In the genomic region with DNA sequence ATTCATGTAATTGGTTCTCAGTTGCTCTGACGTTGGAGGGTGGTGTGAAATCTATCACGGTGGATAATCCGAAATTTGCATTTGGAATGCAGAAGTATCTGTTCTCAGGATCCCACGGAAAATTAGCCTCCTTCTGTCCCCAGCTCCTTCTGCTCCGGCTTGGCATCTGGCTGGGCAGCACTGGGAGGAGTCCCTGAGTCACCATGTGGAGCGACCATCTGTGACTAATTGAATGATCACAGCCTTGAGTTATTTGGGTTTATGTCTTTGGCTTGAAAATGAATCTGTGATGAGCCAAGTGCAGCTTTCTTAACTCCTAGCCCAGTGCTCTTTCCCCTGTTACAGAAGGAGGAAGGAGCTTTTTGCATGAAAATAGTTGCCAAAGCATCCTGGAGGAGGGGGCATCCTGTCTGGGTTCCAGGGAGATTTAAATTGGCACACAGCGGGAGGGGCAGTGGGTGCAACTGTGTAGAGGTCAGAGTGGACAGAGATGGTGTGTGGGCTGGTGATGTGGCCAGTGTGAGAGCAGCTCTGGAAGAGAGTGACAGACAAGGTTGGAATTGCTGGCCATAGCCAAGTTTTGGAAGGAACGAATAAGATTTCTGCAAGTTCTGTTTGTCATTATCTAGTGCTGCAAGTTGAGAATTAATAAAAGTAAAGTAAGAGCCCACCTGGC, we compare ENCODE assay signal across 12 cellular contexts.
A peak's percentile ranks its signal among the peaks of the same experiment; 100 is the strongest.
DNase-seq lines count a peak whose midpoint lies in the region; ATAC-seq and TF ChIP-seq lines count a peak whose summit lies in the region.
"Had no signal": no experiment of that assay in that cellular context is flagged by ENCODE, and none has a peak within 500 bp of the region (broad histone marks: within the 10 kb centered on the region; RNA-seq: fewer than 3 reads in every experiment).

No MANE protein-coding gene starts in this region.

- H3K4me3 ChIP-seq in AG10803 (ENCODE audit: low read length) (no peak overlapping the region), IMR-90 (ENCODE audit: insufficient read depth, low read depth, low read length) (no peak overlapping the region), astrocyte of the spinal cord (ENCODE audit: low read depth, low read length) (no peak overlapping the region)
- H3K4me3 ChIP-seq: left ventricle myocardium inferior had no signal

- H2BK5ac ChIP-seq in IMR-90 (ENCODE audit: low read depth, low read length, poor library complexity, severe bottlenecking), result no peak overlapping the region

- peak overlapping the region; percentile 24 for H2AFZ ChIP-seq in IMR-90 (replicated peaks; ENCODE audit: low read length, poor library complexity)

- no peaks in the 10 kb centered on the region for H3K4me1 Mint-ChIP-seq in effector memory CD8-positive, alpha-beta T cell (ENCODE audit: low read depth in 2 of 2)
- H3K4me1 Mint-ChIP-seq: CD4-positive, alpha-beta memory T cell had no signal

- no peaks in the 10 kb centered on the region for H3K79me1 ChIP-seq in IMR-90 (ENCODE audit: low read depth in 1 of 2, low read length in 2 of 2)

- H2BK120ac ChIP-seq in IMR-90 (ENCODE audit: low read depth, low read length), result no peak overlapping the region

- no peak overlapping the region for H2BK20ac ChIP-seq in IMR-90 (ENCODE audit: low read depth, low read length)

- no peaks in the 10 kb centered on the region for H3K36me3 ChIP-seq in IMR-90 (ENCODE audit: control insufficient read depth, insufficient read depth, low read length)
- H3K36me3 ChIP-seq: left ventricle myocardium inferior had no signal

- WGBS in IMR-90 (ENCODE audit: extremely low coverage in 2 of 2, insufficient read length in 1 of 2), 2 experiments, result 20% methylated on average over 2 of the region's 8 CpGs; no CpG with 5 or more reads in 1 of the 2 experiments

- in situ Hi-C loops in IMR-90 (cut with MboI; ENCODE audit: low sequenced_read_pairs), result no loop called here
- in situ Hi-C loops in astrocyte of the spinal cord (cut with HindIII; ENCODE audit: low sequenced_read_pairs), result no loop called here

- no peak for TF ChIP-seq CTCF in AG10803 (conservative IDR thresholded peaks at IDR 0.05; ENCODE audit: low read length)
- TF ChIP-seq CTCF in IMR-90 (conservative IDR thresholded peaks at IDR 0.05; ENCODE audit: low read depth, low read length), result no peak
- TF ChIP-seq CTCF in astrocyte of the spinal cord (IDR thresholded peaks at IDR 0.05; ENCODE audit: low read depth, low read length), result no peak

- no peak overlapping the region for H4K5ac ChIP-seq in IMR-90 (ENCODE audit: low read depth, low read length)

- 0 out of 2 replicates have a peak overlapping the region, but pooled peaks have one; percentile 13 for H3K14ac ChIP-seq in IMR-90 (replicated peaks; ENCODE audit: low read depth, low read length)

- H3K9me3 ChIP-seq in IMR-90 (ENCODE audit: control insufficient read depth, insufficient read depth, low read length), result 0 out of 2 replicates have a peak, but pooled peaks cover 2% of the 10 kb centered on the region
- H3K9me3 ChIP-seq: left ventricle myocardium inferior had no signal

- H3K27me3 Mint-ChIP-seq in effector memory CD8-positive, alpha-beta T cell, result peaks cover 11 to 49% of the 10 kb centered on the region in 2 donors

- no peak overlapping the region for H4K91ac ChIP-seq in IMR-90 (ENCODE audit: insufficient read depth, low read depth, low read length)

- dilution Hi-C loops in IMR-90 (cut with HindIII; ENCODE audit: low sequenced_read_pairs, unreplicated experiment), result no loop called here

- DNase-seq in AG10803 (ENCODE audit: low read depth) (peak; percentile 78), IMR-90 (peak; percentile 62), astrocyte of the spinal cord (ENCODE audit: low read depth, low spot score) (peak; percentile 39), kidney glomerular epithelial cell (lab: John Stamatoyannopoulos, UW) (peak; percentile 48)
- DNase-seq in effector memory CD8-positive, alpha-beta T cell, result no peak
- DNase-seq: CD4-positive, alpha-beta memory T cell; left ventricle myocardium inferior had no signal

- CTCF ChIA-PET in IMR-90 (lab: Yijun Ruan, JAX), result no interaction called here

- no peak for TF ChIP-seq POLR2A in IMR-90 (IDR thresholded peaks at IDR 0.05; ENCODE audit: low read depth, low read length)

- H3K4me3 Mint-ChIP-seq in effector memory CD8-positive, alpha-beta T cell, result no peak overlapping the region
- H3K4me3 Mint-ChIP-seq: CD4-positive, alpha-beta memory T cell; stimulated activated naive CD8-positive, alpha-beta T cell treated with anti-CD3 and anti-CD28 coated beads, Interleukin-15, Interleukin-2, amounts not matched to agents 100 ng/mL and 50 ng/mL, for 24 hours had no signal

- no peaks in the 10 kb centered on the region for H3K36me3 Mint-ChIP-seq in effector memory CD8-positive, alpha-beta T cell (ENCODE audit: insufficient read depth)
- H3K36me3 Mint-ChIP-seq: CD4-positive, alpha-beta memory T cell had no signal

- H4K8ac ChIP-seq in IMR-90 (ENCODE audit: low read depth in 2 of 2, low read length in 2 of 2), result no peak overlapping the region

- H3K4ac ChIP-seq in IMR-90 (ENCODE audit: low read depth, low read length), result no peak overlapping the region

- H3K18ac ChIP-seq in IMR-90 (ENCODE audit: low read depth, low read length), result no peak overlapping the region

- H2AK5ac ChIP-seq in IMR-90 (ENCODE audit: low read depth, low read length), result peak overlapping the region; percentile 3; the same call in 1 of the 2 replicates

- intact Hi-C loops in IMR-90 (cut with micrococcal nuclease), result no loop called here

- POLR2A ChIA-PET in IMR-90 (lab: Charles Lee; ENCODE audit: unreplicated experiment), result no interaction called here

- H2AK9ac ChIP-seq in IMR-90 (replicated peaks; ENCODE audit: low read depth, low read length, poor library complexity), result no peak overlapping the region

- peaks cover 9% of the 10 kb centered on the region; the same call in 1 of the 2 replicates for H3K9me1 ChIP-seq in IMR-90 (ENCODE audit: insufficient read depth, low read length)

- no peaks in the 10 kb centered on the region for H3K9me3 Mint-ChIP-seq in effector memory CD8-positive, alpha-beta T cell
- H3K9me3 Mint-ChIP-seq: stimulated activated naive CD8-positive, alpha-beta T cell treated with anti-CD3 and anti-CD28 coated beads, Interleukin-15, Interleukin-2, amounts not matched to agents 100 ng/mL and 50 ng/mL, for 24 hours had no signal

- H3K27ac ChIP-seq in IMR-90 (ENCODE audit: insufficient read depth, low read length), result no peak overlapping the region
- H3K27ac ChIP-seq: KMS-11, left ventricle myocardium inferior had no signal

- no peak overlapping the region for H3K56ac ChIP-seq in IMR-90 (ENCODE audit: extremely low read depth, insufficient read depth, low read length)

- no peak overlapping the region; the same call in 2 of the 3 replicates for H2BK15ac ChIP-seq in IMR-90 (ENCODE audit: low read depth, low read length)

- H4K20me1 ChIP-seq in IMR-90 (ENCODE audit: insufficient read depth, low read length), result no peaks in the 10 kb centered on the region

- no peak overlapping the region for H3K23ac ChIP-seq in IMR-90 (ENCODE audit: low read depth, low read length)

- peaks cover 13% of the 10 kb centered on the region for H3K4me1 ChIP-seq in IMR-90 (ENCODE audit: control insufficient read depth, insufficient read depth, low read length)

- H3K9ac ChIP-seq in IMR-90 (ENCODE audit: low read depth, low read length), result no peak overlapping the region
- H3K9ac ChIP-seq: KMS-11 had no signal

- peak; percentile 68 for ATAC-seq in IMR-90 (ENCODE audit: low read depth)
- no peak for ATAC-seq in GM18519 (IDR thresholded peaks at IDR 0.05; ENCODE audit: low FRiP score, unreplicated experiment)
- no peak for ATAC-seq in effector memory CD8-positive, alpha-beta T cell (replicated peaks)
- no peak for ATAC-seq in HG03565 (IDR thresholded peaks at IDR 0.05; ENCODE audit: unreplicated experiment)
- ATAC-seq in GM18873 (IDR thresholded peaks at IDR 0.05; ENCODE audit: low FRiP score, unreplicated experiment), result no peak

- no peak for TF ChIP-seq RAD21 in IMR-90 (IDR thresholded peaks at IDR 0.05; ENCODE audit: low read length)

- BruUV-seq in IMR-90 (replicated peaks; lab: Mats Ljungman, UMichigan), result no TSS peak

- H3K4me2 ChIP-seq in IMR-90 (ENCODE audit: low read depth, low read length), result no peak overlapping the region; the same call in 1 of the 2 replicates
- H3K4me2 ChIP-seq: KMS-11 had no signal

- H3K27me3 ChIP-seq in IMR-90 (ENCODE audit: control insufficient read depth, insufficient read depth, low read length), result no peaks in the 10 kb centered on the region; the same call in none of the 2 replicates

- H3K27ac Mint-ChIP-seq in effector memory CD8-positive, alpha-beta T cell, result no peak overlapping the region
- H3K27ac Mint-ChIP-seq: CD4-positive, alpha-beta memory T cell; stimulated activated naive CD8-positive, alpha-beta T cell treated with anti-CD3 and anti-CD28 coated beads, Interleukin-15, Interleukin-2, amounts not matched to agents 100 ng/mL and 50 ng/mL, for 24 hours had no signal

TF ChIP-seq in IMR-90, 13 proteins besides CTCF, POLR2A, EP300 and RAD21 (continues in another document):
- TF ChIP-seq RFX5 (IDR thresholded peaks at IDR 0.05; ENCODE audit: low read depth, low read length), result no peak
- TF ChIP-seq SMC3 (IDR thresholded peaks at IDR 0.05; ENCODE audit: low read depth, low read length), result no peak
- TF ChIP-seq MAFK (IDR thresholded peaks at IDR 0.05; ENCODE audit: low read depth, low read length), result no peak
- TF ChIP-seq MXI1 (IDR thresholded peaks at IDR 0.05; ENCODE audit: borderline replicate concordance, low read depth, low read length), result no peak
- TF ChIP-seq, protein P1, sequence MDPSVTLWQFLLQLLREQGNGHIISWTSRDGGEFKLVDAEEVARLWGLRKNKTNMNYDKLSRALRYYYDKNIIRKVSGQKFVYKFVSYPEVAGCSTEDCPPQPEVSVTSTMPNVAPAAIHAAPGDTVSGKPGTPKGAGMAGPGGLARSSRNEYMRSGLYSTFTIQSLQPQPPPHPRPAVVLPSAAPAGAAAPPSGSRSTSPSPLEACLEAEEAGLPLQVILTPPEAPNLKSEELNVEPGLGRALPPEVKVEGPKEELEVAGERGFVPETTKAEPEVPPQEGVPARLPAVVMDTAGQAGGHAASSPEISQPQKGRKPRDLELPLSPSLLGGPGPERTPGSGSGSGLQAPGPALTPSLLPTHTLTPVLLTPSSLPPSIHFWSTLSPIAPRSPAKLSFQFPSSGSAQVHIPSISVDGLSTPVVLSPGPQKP (IDR thresholded peaks at IDR 0.05; ENCODE audit: borderline replicate concordance, low read depth, low read length), result no peak
- no peak for TF ChIP-seq CHD1 (IDR thresholded peaks at IDR 0.05; ENCODE audit: low read depth, low read length)
- no peak for TF ChIP-seq BHLHE40 (IDR thresholded peaks at IDR 0.05; ENCODE audit: low read depth, low read length)
- TF ChIP-seq, protein P2, sequence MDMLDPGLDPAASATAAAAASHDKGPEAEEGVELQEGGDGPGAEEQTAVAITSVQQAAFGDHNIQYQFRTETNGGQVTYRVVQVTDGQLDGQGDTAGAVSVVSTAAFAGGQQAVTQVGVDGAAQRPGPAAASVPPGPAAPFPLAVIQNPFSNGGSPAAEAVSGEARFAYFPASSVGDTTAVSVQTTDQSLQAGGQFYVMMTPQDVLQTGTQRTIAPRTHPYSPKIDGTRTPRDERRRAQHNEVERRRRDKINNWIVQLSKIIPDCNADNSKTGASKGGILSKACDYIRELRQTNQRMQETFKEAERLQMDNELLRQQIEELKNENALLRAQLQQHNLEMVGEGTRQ (IDR thresholded peaks at IDR 0.05; ENCODE audit: low read depth, low read length), result no peak
- no peak for TF ChIP-seq CEBPB (IDR thresholded peaks at IDR 0.05; ENCODE audit: low read depth, low read length)

Comparison
In these comparisons a context has a peak if more than half of its experiments do, and no peak if none do; other contexts are left out.
1. DNase-seq: peak in AG10803 (single experiment), IMR-90 (single experiment), astrocyte of the spinal cord (single experiment) and kidney glomerular epithelial cell (single experiment); none in effector memory CD8-positive, alpha-beta T cell (0 of 3).